Comparison of ENCODE assay signal across 17 cellular contexts in the genomic region with DNA sequence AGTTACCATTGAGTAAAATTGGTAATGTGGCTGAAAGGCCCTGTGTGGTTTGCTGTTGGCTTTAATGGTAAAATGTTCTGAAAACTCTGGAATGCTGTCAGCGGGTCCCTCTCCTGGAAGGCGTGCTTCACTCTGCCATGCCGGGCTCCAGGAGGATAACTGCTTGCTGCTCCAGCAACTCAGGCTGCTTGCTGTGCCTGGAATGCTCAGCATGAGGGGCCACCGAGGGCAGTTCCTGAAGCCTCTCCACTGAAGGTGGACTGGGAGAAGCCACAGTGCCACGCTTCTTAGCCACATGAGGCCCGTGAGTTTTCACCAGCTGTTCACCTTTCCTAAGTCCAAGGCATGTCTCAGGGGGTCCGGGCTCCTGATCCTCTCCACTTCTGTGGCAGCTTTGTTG.
A peak's percentile ranks its signal among the peaks of the same experiment; 100 is the strongest.
DNase-seq lines count a peak whose midpoint lies in the region; ATAC-seq, FAIRE-seq and TF ChIP-seq lines count a peak whose summit lies in the region.
"Had no signal": no experiment of that assay in that cellular context is flagged by ENCODE, and none has a peak within 500 bp of the region (broad histone marks: within the 10 kb centered on the region; RNA-seq: fewer than 3 reads in every experiment).

No MANE protein-coding gene starts in this region.

- H3K9ac ChIP-seq in H1 (replicated peaks in 1 of 4; ENCODE audit: extremely low read depth in 1 of 4, low read depth in 3 of 4, low read length in 3 of 4), result no peak overlapping the region
- H3K9ac ChIP-seq: BLaER1 had no signal

- H2BK120ac ChIP-seq in H1 (replicated peaks; ENCODE audit: low read depth, low read length), result no peak overlapping the region

- ATAC-seq in GM23338, result peak; percentile 79
- ATAC-seq in heart right ventricle, result no peak
- no peak for ATAC-seq in GM19452 (IDR thresholded peaks at IDR 0.05; ENCODE audit: unreplicated experiment)
- ATAC-seq: CD8-positive, alpha-beta T cell; GM12878; K562 had no signal

- no peak overlapping the region for H3K18ac ChIP-seq in H1 (ENCODE audit: extremely low read depth, low read length)

- peaks cover 26% of the 10 kb centered on the region for H3K4me1 ChIP-seq in GM23338 (ENCODE audit: insufficient read depth)
- peaks cover 0 to 8% (median 3%) of the 10 kb centered on the region in 4 experiments; a peak in 6 of 7 replicates for H3K4me1 ChIP-seq in H1 (replicated peaks in 1 of 4; ENCODE audit: control insufficient read depth in 3 of 4, insufficient read depth in 4 of 4, low read length in 3 of 4)
- no peaks in the 10 kb centered on the region for H3K4me1 ChIP-seq in OCI-LY7 (ENCODE audit: insufficient read depth, low read length, poor library complexity, severe bottlenecking)
- no peaks in the 10 kb centered on the region for H3K4me1 ChIP-seq in heart right ventricle
- H3K4me1 ChIP-seq: BLaER1 had no signal

- no TSS peak for BruUV-seq in OCI-LY7 (replicated peaks; lab: Mats Ljungman, UMichigan)

- TF ChIP-seq CTCF in GM23338 (conservative IDR thresholded peaks at IDR 0.05; ENCODE audit: low read depth in 2 of 2) (peak in 1 of 2 experiments; percentile 9; a peak in 1 of 4 replicates), H1 (IDR thresholded peaks at IDR 0.05; ENCODE audit: control extremely low read depth in 1 of 3, insufficient read depth in 1 of 3, low read depth in 1 of 3, low read length in 3 of 3) (peak in 1 of 3 experiments; percentile 3; a peak in 1 of 4 replicates), OCI-LY7 (conservative IDR thresholded peaks at IDR 0.05; ENCODE audit: low read length) (no peak), heart right ventricle (IDR thresholded peaks at IDR 0.05) (no peak)

- H2AK5ac ChIP-seq in H1 (ENCODE audit: low read depth, low read length), result no peak overlapping the region

- H3K23me2 ChIP-seq in H1 (ENCODE audit: low read depth, low read length), result no peaks in the 10 kb centered on the region

- no peak overlapping the region for H3K56ac ChIP-seq in H1 (replicated peaks; ENCODE audit: insufficient read length, low read depth, low read length)

- peak; percentile 8 to 33; a peak in 2 of 4 replicates for TF ChIP-seq RAD21 in H1 (IDR thresholded peaks at IDR 0.05 in 1 of 2, conservative IDR thresholded peaks at IDR 0.05 in 1 of 2; ENCODE audit: low read depth in 2 of 2, low read length in 2 of 2)

- no peak overlapping the region for H2AFZ ChIP-seq in GM23338
- no peak overlapping the region for H2AFZ ChIP-seq in H1 (ENCODE audit: low read length)
- H2AFZ ChIP-seq in OCI-LY7 (ENCODE audit: low read length), result no peak overlapping the region

- no peak overlapping the region for H3K4me3 Mint-ChIP-seq in GM23338
- no peak overlapping the region for H3K4me3 Mint-ChIP-seq in activated CD4-positive, alpha-beta memory T cell treated with anti-CD3 and anti-CD28 coated beads, Interleukin-2, amount 10 ng/mL, durations not matched to agents 7 days and 5 days
- H3K4me3 Mint-ChIP-seq: CD14-positive monocyte; CD8-positive, alpha-beta T cell had no signal

- POLR2A ChIA-PET in H1 (lab: Charles Lee; ENCODE audit: partially characterized antibody) (no interaction called here), OCI-LY7 (lab: Charles Lee) (no interaction called here)
- POLR2A ChIA-PET in activated CD4-positive, alpha-beta memory T cell treated with anti-CD3 and anti-CD28 coated beads, Interleukin-2, amount 10 ng/mL, durations not matched to agents 7 days and 5 days (lab: Charles Lee), result no interaction called here

- H3K79me2 ChIP-seq in GM23338 (replicated peaks; ENCODE audit: insufficient read depth), result no peaks in the 10 kb centered on the region
- no peaks in the 10 kb centered on the region for H3K79me2 ChIP-seq in H1 (ENCODE audit: control insufficient read depth in 1 of 2, insufficient read depth in 2 of 2, low read length in 2 of 2)
- no peaks in the 10 kb centered on the region for H3K79me2 ChIP-seq in OCI-LY7 (ENCODE audit: insufficient read depth, low read depth, low read length)

- peaks cover 42% of the 10 kb centered on the region for H3K4me1 Mint-ChIP-seq in GM23338
- H3K4me1 Mint-ChIP-seq in activated CD4-positive, alpha-beta memory T cell treated with anti-CD3 and anti-CD28 coated beads, Interleukin-2, amount 10 ng/mL, durations not matched to agents 7 days and 5 days, result no peaks in the 10 kb centered on the region
- H3K4me1 Mint-ChIP-seq: CD14-positive monocyte had no signal

- H2BK5ac ChIP-seq in H1 (ENCODE audit: low read depth, low read length), result no peak overlapping the region

- H3F3A ChIP-seq in GM23338 (replicated peaks; ENCODE audit: low read depth), result no peaks in the 10 kb centered on the region

- no peak overlapping the region for H4K5ac ChIP-seq in H1 (ENCODE audit: insufficient read length, low read depth, low read length)

- H4K8ac ChIP-seq in H1 (ENCODE audit: extremely low read depth, insufficient read depth, low read length), result no peak overlapping the region

- H3K27me3 Mint-ChIP-seq in GM23338 (ENCODE audit: insufficient read depth, low read depth, poor library complexity), result peaks cover 6% of the 10 kb centered on the region
- peaks cover 30% of the 10 kb centered on the region for H3K27me3 Mint-ChIP-seq in activated CD4-positive, alpha-beta memory T cell treated with anti-CD3 and anti-CD28 coated beads, Interleukin-2, amount 10 ng/mL, durations not matched to agents 7 days and 5 days

- H2BK15ac ChIP-seq in H1 (ENCODE audit: low read length), result no peak overlapping the region

- no peak overlapping the region for H3K23ac ChIP-seq in H1 (ENCODE audit: insufficient read length)

- H3K27ac Mint-ChIP-seq in GM23338, result no peak overlapping the region
- H3K27ac Mint-ChIP-seq in activated CD4-positive, alpha-beta memory T cell treated with anti-CD3 and anti-CD28 coated beads, Interleukin-2, amount 10 ng/mL, durations not matched to agents 7 days and 5 days, result no peak overlapping the region
- H3K27ac Mint-ChIP-seq: CD14-positive monocyte; CD8-positive, alpha-beta T cell had no signal

- CTCF ChIA-PET in H1 (lab: Charles Lee; ENCODE audit: partially characterized antibody) (interaction anchor here (0.5 to 1.3 kb wide), 4 partner anchors 33 to 247 kb away, joined by 3 to 5 read pairs (median 3); no protein-coding TSS in a partner anchor), OCI-LY7 (lab: Charles Lee; ENCODE audit: unreplicated experiment) (no interaction called here)
- CTCF ChIA-PET in activated CD4-positive, alpha-beta memory T cell treated with anti-CD3 and anti-CD28 coated beads, Interleukin-2, amount 10 ng/mL, durations not matched to agents 7 days and 5 days (lab: Charles Lee), result interaction anchor here (0.9 kb wide), 1 partner anchor 120 kb away, joined by 3 read pairs; no protein-coding TSS in a partner anchor

- H3K36me3 Mint-ChIP-seq in GM23338 (ENCODE audit: low read depth), result no peaks in the 10 kb centered on the region
- no peaks in the 10 kb centered on the region for H3K36me3 Mint-ChIP-seq in activated CD4-positive, alpha-beta memory T cell treated with anti-CD3 and anti-CD28 coated beads, Interleukin-2, amount 10 ng/mL, durations not matched to agents 7 days and 5 days (ENCODE audit: low read depth)
- H3K36me3 Mint-ChIP-seq: CD14-positive monocyte; CD8-positive, alpha-beta T cell had no signal

- H3K4ac ChIP-seq in H1 (replicated peaks; ENCODE audit: insufficient read length, low read depth, low read length), result no peak overlapping the region

- intact Hi-C loops in OCI-LY7 (cut with micrococcal nuclease; ENCODE audit: unreplicated experiment) (no loop called here), heart right ventricle (cut with DNase I) (no loop called here)

- no peaks in the 10 kb centered on the region for H3K27me3 ChIP-seq in GM23338 (ENCODE audit: insufficient read depth)
- no peaks in the 10 kb centered on the region for H3K27me3 ChIP-seq in H1 (replicated peaks in 1 of 4; ENCODE audit: control insufficient read depth in 3 of 4, extremely low read depth in 1 of 4, insufficient read depth in 3 of 4, low read length in 3 of 4)
- peaks cover 0 to 46% (median 13%) of the 10 kb centered on the region in 7 donors for H3K27me3 ChIP-seq in heart right ventricle
- H3K27me3 ChIP-seq: BLaER1 had no signal

- H3K4me2 ChIP-seq in GM23338 (no peak overlapping the region), H1 (ENCODE audit: insufficient read depth in 1 of 2, low read depth in 2 of 2, low read length in 2 of 2) (no peak overlapping the region), OCI-LY7 (ENCODE audit: low read length) (no peak overlapping the region)
- H3K4me2 ChIP-seq: BLaER1 had no signal

- no peak for TF ChIP-seq EP300 in H1 (IDR thresholded peaks at IDR 0.05; ENCODE audit: borderline replicate concordance in 1 of 2, low read depth in 2 of 2, low read length in 2 of 2)

- no peak overlapping the region for H3K27ac ChIP-seq in GM23338 (ENCODE audit: low read depth)
- no peak overlapping the region for H3K27ac ChIP-seq in H1 (ENCODE audit: low read depth, low read length)
- no peak overlapping the region for H3K27ac ChIP-seq in OCI-LY7 (ENCODE audit: low read depth, low read length, poor library complexity, severe bottlenecking)
- no peak overlapping the region for H3K27ac ChIP-seq in heart right ventricle
- H3K27ac ChIP-seq: BLaER1 had no signal

- H3K4me3 ChIP-seq in GM23338, result no peak overlapping the region
- H3K4me3 ChIP-seq in H1 (ENCODE audit: extremely low read depth in 1 of 4, insufficient read depth in 2 of 4, low read depth in 3 of 4, low read length in 4 of 4), result no peak overlapping the region
- H3K4me3 ChIP-seq in OCI-LY7 (ENCODE audit: low read depth, low read length, poor library complexity, severe bottlenecking), result no peak overlapping the region
- H3K4me3 ChIP-seq in heart right ventricle, result no peak overlapping the region
- H3K4me3 ChIP-seq: BLaER1, GM12878, K562 had no signal

- no peak overlapping the region for H3K14ac ChIP-seq in H1 (ENCODE audit: insufficient read length)

- H3K79me1 ChIP-seq in H1 (ENCODE audit: low read depth, low read length), result no peaks in the 10 kb centered on the region

- DNase-seq in GM23338 (ENCODE audit: low spot score) (peak; percentile 44), H1 (ENCODE audit: low read depth in 1 of 2, low spot score in 2 of 2) (no peak), iPS-NIHi11 (ENCODE audit: low spot score) (peak; percentile 35), OCI-LY7 (ENCODE audit: low spot score) (no peak), heart right ventricle (no peak)
- no peak for DNase-seq in activated CD4-positive, alpha-beta memory T cell treated with anti-CD3 and anti-CD28 coated beads, Interleukin-2, amount 10 ng/mL, durations not matched to agents 7 days and 5 days
- DNase-seq: 8988T; Calu3; CD8-positive, alpha-beta T cell; DMS79 treated with DMSO at 0.1 percent for 48 hours; IMR-90 had no signal

- no peak overlapping the region for H2BK20ac ChIP-seq in H1 (ENCODE audit: low read length)

- H3K36me3 ChIP-seq in GM23338 (ENCODE audit: insufficient read depth), result no peaks in the 10 kb centered on the region
- no peaks in the 10 kb centered on the region for H3K36me3 ChIP-seq in H1 (ENCODE audit: control insufficient read depth in 2 of 4, insufficient read depth in 4 of 4, low read length in 3 of 4)
- H3K36me3 ChIP-seq in OCI-LY7 (ENCODE audit: insufficient read depth, low read length), result no peaks in the 10 kb centered on the region
- no peaks in the 10 kb centered on the region for H3K36me3 ChIP-seq in heart right ventricle
- H3K36me3 ChIP-seq: BLaER1 had no signal

- no peak overlapping the region for H4K91ac ChIP-seq in H1 (replicated peaks; ENCODE audit: insufficient read length, low read length)

- WGBS in H1 (ENCODE audit: extremely low coverage in 1 of 2, insufficient coverage in 1 of 2, insufficient read length in 1 of 2, insufficient replicate concordance in 2 of 2, low coverage in 1 of 2, low lambda C conversion rate in 2 of 2, missing lambda C conversion rate in 1 of 2), 2 experiments, result 78% methylated on average over 7 of the region's 7 CpGs; no CpG with 5 or more reads in 1 of the 2 experiments
- 63 to 70% methylated on average over 7 of the region's 7 CpGs for WGBS in heart right ventricle, 2 donors

- no peaks in the 10 kb centered on the region for H3K9me2 ChIP-seq in GM23338 (ENCODE audit: insufficient read depth)
- H3K9me2 ChIP-seq in OCI-LY7 (ENCODE audit: insufficient read depth, low read length), result no peaks in the 10 kb centered on the region

- H4K20me1 ChIP-seq in GM23338 (replicated peaks; ENCODE audit: insufficient read depth), result no peaks in the 10 kb centered on the region
- H4K20me1 ChIP-seq in H1 (replicated peaks in 1 of 2; ENCODE audit: control insufficient read depth in 1 of 2, insufficient read depth in 2 of 2, low read length in 2 of 2), result no peaks in the 10 kb centered on the region
- no peaks in the 10 kb centered on the region for H4K20me1 ChIP-seq in OCI-LY7 (ENCODE audit: insufficient read depth, low read length)
- H4K20me1 ChIP-seq: BLaER1 had no signal

- H2BK12ac ChIP-seq in H1 (ENCODE audit: low read depth, low read length), result no peak overlapping the region

- H3K9me3 Mint-ChIP-seq in GM23338, result no peaks in the 10 kb centered on the region
- no peaks in the 10 kb centered on the region for H3K9me3 Mint-ChIP-seq in activated CD4-positive, alpha-beta memory T cell treated with anti-CD3 and anti-CD28 coated beads, Interleukin-2, amount 10 ng/mL, durations not matched to agents 7 days and 5 days
- H3K9me3 Mint-ChIP-seq: CD8-positive, alpha-beta T cell had no signal

- FAIRE-seq in H1 (lab: Jason Lieb, UNC), result no peak
- FAIRE-seq: GM12878, HTR-8/SVneo, K562 had no signal

- no peak for TF ChIP-seq POLR2A in H1 (IDR thresholded peaks at IDR 0.05; ENCODE audit: control extremely low read depth in 1 of 2, low read depth in 2 of 2, low read length in 2 of 2)

- H3K9me3 ChIP-seq in H1 (ENCODE audit: insufficient read depth in 2 of 2, low read depth in 1 of 2, low read length in 1 of 2) (no peaks in the 10 kb centered on the region; a peak in 1 of 4 replicates), OCI-LY7 (ENCODE audit: low read length) (no peaks in the 10 kb centered on the region), heart right ventricle (no peaks in the 10 kb centered on the region)
- H3K9me3 ChIP-seq: BLaER1 had no signal

Comparison
In these comparisons a context has a peak if more than half of its experiments do, and no peak if none do; other contexts are left out.
1. DNase-seq: peak in GM23338 (single experiment) and iPS-NIHi11 (single experiment); none in H1 (0 of 2), activated CD4-positive, alpha-beta memory T cell treated with anti-CD3 and anti-CD28 coated beads, Interleukin-2, amount 10 ng/mL, durations not matched to agents 7 days and 5 days (single experiment), OCI-LY7 (single experiment) and heart right ventricle (0 of 2).